1 cellular context compared by ENCODE assay signal in genomic region chr2:73901143-73901542, GRCh38.
TF ChIP-seq lines count a peak whose summit lies in the region.

No MANE protein-coding gene starts in this region.

TF ChIP-seq in WTC11, 78 proteins besides CTCF, POLR2A, EP300 and RAD21 (continued from another document):
- no peak for TF ChIP-seq MAX (CRISPR knock-in tag; IDR thresholded peaks at IDR 0.05)
- TF ChIP-seq PRDM15 (CRISPR knock-in tag; IDR thresholded peaks at IDR 0.05) = no peak
- TF ChIP-seq ELF4 (CRISPR knock-in tag; IDR thresholded peaks at IDR 0.05; ENCODE audit: low read depth) = no peak
TF ChIP-seq in WTC11: peak in this region for 0.
